Comparison of ENCODE assay signal across 1 cellular context in genomic region chr12:122730215-122731014, GRCh38.
TF ChIP-seq lines count a peak whose summit lies in the region.

Gene HCAR1 (minus strand): TSS chr12:122730844. CDS start chr12:122730339, 505 bp downstream.

TF ChIP-seq in WTC11, 78 proteins besides CTCF, POLR2A, EP300 and RAD21 (continued from another document):
- TF ChIP-seq MYBL2 (CRISPR knock-in tag; IDR thresholded peaks at IDR 0.05), result no peak
